ENCODE assay signal across 8 cellular contexts in genomic region chr20:51767018-51767866, GRCh38. TPM values are rescaled to one million over a fixed set of nuclear protein-coding genes. Genes with fewer than 3 reads are reported as not detected.
DNase-seq lines count a peak whose midpoint lies in the region; ATAC-seq and TF ChIP-seq lines count a peak whose summit lies in the region.

No MANE protein-coding gene starts in this region.

- TF ChIP-seq CTCF in kidney epithelial cell (IDR thresholded peaks at IDR 0.05; ENCODE audit: insufficient read depth, low read length, poor library complexity, severe bottlenecking), result peak; percentile 50
- peak; percentile 28 for TF ChIP-seq CTCF in smooth muscle cell (IDR thresholded peaks at IDR 0.05; ENCODE audit: borderline replicate concordance, insufficient read depth, poor library complexity, severe bottlenecking)

- H3F3A ChIP-seq in smooth muscle cell (ENCODE audit: low read depth), result peaks cover 14% of the 10 kb centered on the region

- H3K36me3 ChIP-seq in kidney epithelial cell (ENCODE audit: control insufficient read depth, insufficient read depth, low read length) (no peaks in the 10 kb centered on the region), smooth muscle cell (ENCODE audit: low read depth) (no peaks in the 10 kb centered on the region)

- WGBS in smooth muscle cell (ENCODE audit: low lambda C conversion rate), result 1% methylated on average over 42 of the region's 60 CpGs

- DNase-seq in ELR (ENCODE audit: low read depth), result peak; percentile 40
- DNase-seq in NCI-H1105 (lab: John Stamatoyannopoulos, UW), result peak; percentile 95
- peak in 3 of 5 experiments; percentile 16 to 41 (median 16) for DNase-seq in T-helper 2 cell
- DNase-seq in cerebellum (ENCODE audit: low spot score), result peak; percentile 95
- DNase-seq in kidney epithelial cell (ENCODE audit: low read depth), result peak; percentile 21
- DNase-seq in smooth muscle cell (lab: John Stamatoyannopoulos, UW; ENCODE audit: unreplicated experiment), result no peak

- ATAC-seq in GM19467 (IDR thresholded peaks at IDR 0.05; ENCODE audit: unreplicated experiment), result no peak
- no peak for ATAC-seq in HG03108 (IDR thresholded peaks at IDR 0.05; ENCODE audit: unreplicated experiment)

- peak overlapping the region; percentile 82 for H3K4me3 ChIP-seq in kidney epithelial cell (ENCODE audit: low read depth, low read length)
- peak overlapping the region; percentile 73 for H3K4me3 ChIP-seq in smooth muscle cell

- peak overlapping the region; percentile 35 for H3K27ac ChIP-seq in smooth muscle cell (ENCODE audit: low read depth)

- H3K27me3 ChIP-seq in kidney epithelial cell (ENCODE audit: control insufficient read depth, insufficient read depth, low read length), result no peaks in the 10 kb centered on the region
- H3K27me3 ChIP-seq in smooth muscle cell (ENCODE audit: low read depth), result no peaks in the 10 kb centered on the region

- H4K20me1 ChIP-seq in smooth muscle cell (ENCODE audit: low read depth), result no peaks in the 10 kb centered on the region

- H3K9ac ChIP-seq in smooth muscle cell (ENCODE audit: low read depth), result peak overlapping the region; percentile 47

- peak overlapping the region; percentile 94 for H3K4me2 ChIP-seq in smooth muscle cell

- no peaks in the 10 kb centered on the region for H3K4me1 ChIP-seq in smooth muscle cell (ENCODE audit: low read depth)

- peak overlapping the region; percentile 89 for H2AFZ ChIP-seq in smooth muscle cell (ENCODE audit: low read depth)

- peaks cover 12% of the 10 kb centered on the region for H3K79me2 ChIP-seq in smooth muscle cell (ENCODE audit: low read depth)

- H3K9me3 ChIP-seq in smooth muscle cell (replicated peaks; ENCODE audit: low read depth), result no peaks in the 10 kb centered on the region

RNA-seq across cellular contexts. Expression of gene ATP9A, which starts 0.9 kb away (rescaled TPM):
- total RNA-seq in cerebellum (194 TPM), kidney epithelial cell (37.6 and 37.9 TPM in 2 replicates), smooth muscle cell (8.0 and 11.2 TPM in 2 replicates)
- polyA plus RNA-seq in smooth muscle cell, result 3.4 and 5.8 TPM in 2 replicates

RNA-seq across cellular contexts. Expression of gene SALL4, which starts 35.1 kb away (rescaled TPM):
- total RNA-seq in cerebellum (2.3 TPM), kidney epithelial cell (4.4 and 5.3 TPM in 2 replicates), smooth muscle cell (17.6 TPM in 2 replicates)
- 9.5 and 14.2 TPM in 2 replicates for polyA plus RNA-seq in smooth muscle cell
